23 cellular contexts compared by ENCODE assay signal in the genomic region with DNA sequence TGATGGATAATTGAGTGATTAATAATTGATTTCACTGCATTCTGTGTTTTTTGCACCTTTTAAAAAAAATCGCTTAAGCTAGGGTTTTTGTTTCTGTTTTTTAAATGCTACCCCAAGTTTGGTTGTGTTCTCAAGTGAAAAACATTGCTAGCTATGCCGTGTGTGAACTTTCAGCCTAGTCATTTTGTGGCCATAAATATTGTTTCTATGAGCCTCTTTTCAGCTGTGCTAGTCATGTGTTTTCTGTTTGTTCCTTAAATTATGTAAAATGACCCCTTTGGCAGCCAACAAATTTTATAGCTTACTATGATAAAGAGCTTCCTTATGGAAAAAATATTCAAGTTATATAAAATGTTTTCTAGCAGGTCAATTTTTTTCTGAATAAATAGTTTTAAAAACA.
"Had no signal": no experiment of that assay in that cellular context is flagged by ENCODE, and none has a peak within 500 bp of the region (broad histone marks: within the 10 kb centered on the region; RNA-seq: fewer than 3 reads in every experiment).

No MANE protein-coding gene starts in this region.

- H3K9ac ChIP-seq: KMS-11 had no signal

- H3K27ac ChIP-seq: KMS-11, PC-9, VCaP had no signal

- ATAC-seq: activated CD4-positive, alpha-beta T cell treated with anti-CD3 and anti-CD28 coated beads for 36 hours; activated T-helper 17 cell treated with anti-CD3 and anti-CD28 coated beads, Interleukin-2, amount 50 U/mL, for 72 hours had no signal

- H2AFZ ChIP-seq: PC-9 had no signal

- H3K4me3 ChIP-seq: PC-9 had no signal

- H3K4me2 ChIP-seq: KMS-11, PC-9 had no signal

- DNase-seq: activated CD4-positive, alpha-beta memory T cell treated with anti-CD3 and anti-CD28 coated beads, Interleukin-2, amount 10 ng/mL, durations not matched to agents 7 days and 5 days; activated CD4-positive, alpha-beta T cell treated with anti-CD3 and anti-CD28 coated beads for 36 hours; activated CD4-positive, alpha-beta T cell treated with anti-CD3 and anti-CD28 coated beads, Interleukin-2, amount 50 U/mL, for 1 hour; activated CD4-positive, CD25-positive, alpha-beta regulatory T cell; activated gamma-delta T cell; activated naive CD4-positive, alpha-beta T cell treated with anti-CD3 and anti-CD28 coated beads for 36 hours; activated T-cell treated with anti-CD3 and anti-CD28 coated beads for 4 hours; activated T-cell treated with anti-CD3 and anti-CD28 coated beads, Interleukin-2, amount 50 U/mL, for 48 hours; amygdala; NCI-H1048; NCI-H1930; NCI-H2107; NCI-H2171 treated with DMSO at 0.1 percent for 48 hours; NCI-H226; NCI-H526; NCI-H82; PC-9; SIG-M5; T-helper 1 cell had no signal

- FAIRE-seq: astrocyte had no signal
